1 cellular context compared by ENCODE assay signal in the genomic region with DNA sequence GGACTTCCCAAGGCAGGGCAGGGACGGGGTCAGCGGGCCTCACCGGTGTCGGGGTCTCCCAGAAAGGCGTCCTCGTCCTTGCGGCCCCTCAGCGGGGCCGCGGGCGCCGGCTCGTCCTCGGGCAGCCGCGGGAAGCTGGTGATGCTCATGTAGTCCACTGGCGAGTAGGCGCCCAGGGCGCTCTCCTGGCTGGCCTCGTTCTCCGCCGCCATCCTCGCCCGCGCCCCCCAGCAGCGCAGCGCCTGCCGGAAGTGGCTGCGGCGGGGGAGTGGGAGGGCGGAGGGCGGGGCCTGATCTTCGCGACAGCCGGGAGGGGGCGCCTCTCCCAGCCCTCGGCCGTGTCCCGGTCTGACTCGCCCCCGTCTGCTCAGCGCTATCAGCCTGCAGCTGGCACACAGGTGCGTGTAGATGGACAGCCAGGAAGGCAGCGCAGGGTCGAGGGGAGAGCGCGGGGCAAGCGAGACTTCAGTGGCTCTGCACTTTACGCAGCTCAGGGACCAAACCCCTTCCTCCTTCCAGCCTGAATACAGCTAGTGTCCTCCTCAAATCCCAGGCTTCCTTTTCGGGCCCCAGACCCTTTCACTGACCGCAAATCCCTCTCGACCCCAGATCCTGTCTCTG.
TF ChIP-seq lines count a peak whose summit lies in the region.

A gene with protein sequence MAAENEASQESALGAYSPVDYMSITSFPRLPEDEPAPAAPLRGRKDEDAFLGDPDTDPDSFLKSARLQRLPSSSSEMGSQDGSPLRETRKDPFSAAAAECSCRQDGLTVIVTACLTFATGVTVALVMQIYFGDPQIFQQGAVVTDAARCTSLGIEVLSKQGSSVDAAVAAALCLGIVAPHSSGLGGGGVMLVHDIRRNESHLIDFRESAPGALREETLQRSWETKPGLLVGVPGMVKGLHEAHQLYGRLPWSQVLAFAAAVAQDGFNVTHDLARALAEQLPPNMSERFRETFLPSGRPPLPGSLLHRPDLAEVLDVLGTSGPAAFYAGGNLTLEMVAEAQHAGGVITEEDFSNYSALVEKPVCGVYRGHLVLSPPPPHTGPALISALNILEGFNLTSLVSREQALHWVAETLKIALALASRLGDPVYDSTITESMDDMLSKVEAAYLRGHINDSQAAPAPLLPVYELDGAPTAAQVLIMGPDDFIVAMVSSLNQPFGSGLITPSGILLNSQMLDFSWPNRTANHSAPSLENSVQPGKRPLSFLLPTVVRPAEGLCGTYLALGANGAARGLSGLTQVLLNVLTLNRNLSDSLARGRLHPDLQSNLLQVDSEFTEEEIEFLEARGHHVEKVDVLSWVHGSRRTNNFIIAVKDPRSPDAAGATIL (minus strand): TSS at position 253 of the 621 bp plus-strand sequence. CDS start 41 bp downstream, at position 212.

TF ChIP-seq in HepG2, 621 proteins besides CTCF, POLR2A, EP300 and RAD21 (continued from another document and continues in another):
- TF ChIP-seq, protein P1, sequence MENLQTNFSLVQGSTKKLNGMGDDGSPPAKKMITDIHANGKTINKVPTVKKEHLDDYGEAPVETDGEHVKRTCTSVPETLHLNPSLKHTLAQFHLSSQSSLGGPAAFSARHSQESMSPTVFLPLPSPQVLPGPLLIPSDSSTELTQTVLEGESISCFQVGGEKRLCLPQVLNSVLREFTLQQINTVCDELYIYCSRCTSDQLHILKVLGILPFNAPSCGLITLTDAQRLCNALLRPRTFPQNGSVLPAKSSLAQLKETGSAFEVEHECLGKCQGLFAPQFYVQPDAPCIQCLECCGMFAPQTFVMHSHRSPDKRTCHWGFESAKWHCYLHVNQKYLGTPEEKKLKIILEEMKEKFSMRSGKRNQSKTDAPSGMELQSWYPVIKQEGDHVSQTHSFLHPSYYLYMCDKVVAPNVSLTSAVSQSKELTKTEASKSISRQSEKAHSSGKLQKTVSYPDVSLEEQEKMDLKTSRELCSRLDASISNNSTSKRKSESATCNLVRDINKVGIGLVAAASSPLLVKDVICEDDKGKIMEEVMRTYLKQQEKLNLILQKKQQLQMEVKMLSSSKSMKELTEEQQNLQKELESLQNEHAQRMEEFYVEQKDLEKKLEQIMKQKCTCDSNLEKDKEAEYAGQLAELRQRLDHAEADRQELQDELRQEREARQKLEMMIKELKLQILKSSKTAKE (CRISPR knock-in tag; IDR thresholded peaks at IDR 0.05; ENCODE audit: borderline replicate concordance), result peak; percentile 89
- TF ChIP-seq, protein P2, sequence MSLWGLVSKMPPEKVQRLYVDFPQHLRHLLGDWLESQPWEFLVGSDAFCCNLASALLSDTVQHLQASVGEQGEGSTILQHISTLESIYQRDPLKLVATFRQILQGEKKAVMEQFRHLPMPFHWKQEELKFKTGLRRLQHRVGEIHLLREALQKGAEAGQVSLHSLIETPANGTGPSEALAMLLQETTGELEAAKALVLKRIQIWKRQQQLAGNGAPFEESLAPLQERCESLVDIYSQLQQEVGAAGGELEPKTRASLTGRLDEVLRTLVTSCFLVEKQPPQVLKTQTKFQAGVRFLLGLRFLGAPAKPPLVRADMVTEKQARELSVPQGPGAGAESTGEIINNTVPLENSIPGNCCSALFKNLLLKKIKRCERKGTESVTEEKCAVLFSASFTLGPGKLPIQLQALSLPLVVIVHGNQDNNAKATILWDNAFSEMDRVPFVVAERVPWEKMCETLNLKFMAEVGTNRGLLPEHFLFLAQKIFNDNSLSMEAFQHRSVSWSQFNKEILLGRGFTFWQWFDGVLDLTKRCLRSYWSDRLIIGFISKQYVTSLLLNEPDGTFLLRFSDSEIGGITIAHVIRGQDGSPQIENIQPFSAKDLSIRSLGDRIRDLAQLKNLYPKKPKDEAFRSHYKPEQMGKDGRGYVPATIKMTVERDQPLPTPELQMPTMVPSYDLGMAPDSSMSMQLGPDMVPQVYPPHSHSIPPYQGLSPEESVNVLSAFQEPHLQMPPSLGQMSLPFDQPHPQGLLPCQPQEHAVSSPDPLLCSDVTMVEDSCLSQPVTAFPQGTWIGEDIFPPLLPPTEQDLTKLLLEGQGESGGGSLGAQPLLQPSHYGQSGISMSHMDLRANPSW (CRISPR knock-in tag; IDR thresholded peaks at IDR 0.05; ENCODE audit: borderline replicate concordance), result no peak
- peak; percentile 62; the same call in 1 of the 2 replicates for TF ChIP-seq ZSCAN25 (CRISPR knock-in tag; IDR thresholded peaks at IDR 0.05)
- peak; percentile 94 for TF ChIP-seq SALL1 (CRISPR knock-in tag; IDR thresholded peaks at IDR 0.05)
- no peak for TF ChIP-seq TRIM24 (CRISPR knock-in tag; IDR thresholded peaks at IDR 0.05)
- TF ChIP-seq RFXAP (CRISPR knock-in tag; IDR thresholded peaks at IDR 0.05; ENCODE audit: borderline replicate concordance), result peak; percentile 62; the same call in 1 of the 2 replicates
- TF ChIP-seq ZNF788 (CRISPR knock-in tag; IDR thresholded peaks at IDR 0.05; ENCODE audit: borderline replicate concordance), result peak; percentile 99
- TF ChIP-seq ZNF550 (CRISPR knock-in tag; IDR thresholded peaks at IDR 0.05; ENCODE audit: borderline replicate concordance), result no peak; the same call in 1 of the 2 replicates
- TF ChIP-seq PTBP1 (IDR thresholded peaks at IDR 0.05; ENCODE audit: low read depth, low read length, poor library complexity, severe bottlenecking), result peak; percentile 65
- TF ChIP-seq CBX5 (CRISPR knock-in tag; IDR thresholded peaks at IDR 0.05; ENCODE audit: borderline replicate concordance), result peak; percentile 95
- no peak; the same call in 1 of the 2 replicates for TF ChIP-seq ELF4 (CRISPR knock-in tag; IDR thresholded peaks at IDR 0.05; ENCODE audit: borderline replicate concordance)
- peak; percentile 46; the same call in 1 of the 2 replicates for TF ChIP-seq ZNF510 (CRISPR knock-in tag; IDR thresholded peaks at IDR 0.05; ENCODE audit: low read depth)
- TF ChIP-seq ARHGAP35 (CRISPR knock-in tag; IDR thresholded peaks at IDR 0.05; ENCODE audit: borderline replicate concordance), result peak; percentile 97; the same call in 1 of the 2 replicates
- peak; percentile 85 for TF ChIP-seq RBFOX2 (IDR thresholded peaks at IDR 0.05; ENCODE audit: low read depth, low read length)
- TF ChIP-seq SRSF1 (optimal IDR thresholded peaks at IDR 0.05; ENCODE audit: low read depth, low read length), result peak; percentile 85
- peak; percentile 98 for TF ChIP-seq GABPB1 (CRISPR knock-in tag; IDR thresholded peaks at IDR 0.05)
- peak; percentile 70 for TF ChIP-seq MED8 (CRISPR knock-in tag; IDR thresholded peaks at IDR 0.05; ENCODE audit: insufficient replicate concordance)
- TF ChIP-seq PHF21A (CRISPR knock-in tag; IDR thresholded peaks at IDR 0.05), result peak; percentile 81; the same call in 1 of the 2 replicates
- peak; percentile 65; the same call in 1 of the 2 replicates for TF ChIP-seq ZNF607 (CRISPR knock-in tag; IDR thresholded peaks at IDR 0.05; ENCODE audit: borderline replicate concordance)
- no peak for TF ChIP-seq BRD4 (CRISPR knock-in tag; IDR thresholded peaks at IDR 0.05)
- peak; percentile 66; the same call in 1 of the 2 replicates for TF ChIP-seq MYNN (CRISPR knock-in tag; IDR thresholded peaks at IDR 0.05; ENCODE audit: low read depth)
- TF ChIP-seq NFKB2 (CRISPR knock-in tag; IDR thresholded peaks at IDR 0.05; ENCODE audit: borderline replicate concordance), result peak; percentile 88; the same call in 1 of the 2 replicates
- peak; percentile 28; the same call in 1 of the 2 replicates for TF ChIP-seq ZNF83 (CRISPR knock-in tag; IDR thresholded peaks at IDR 0.05; ENCODE audit: borderline replicate concordance)
- TF ChIP-seq SKI (IDR thresholded peaks at IDR 0.05; ENCODE audit: partially characterized antibody), result peak; percentile 79
- TF ChIP-seq, protein P3, sequence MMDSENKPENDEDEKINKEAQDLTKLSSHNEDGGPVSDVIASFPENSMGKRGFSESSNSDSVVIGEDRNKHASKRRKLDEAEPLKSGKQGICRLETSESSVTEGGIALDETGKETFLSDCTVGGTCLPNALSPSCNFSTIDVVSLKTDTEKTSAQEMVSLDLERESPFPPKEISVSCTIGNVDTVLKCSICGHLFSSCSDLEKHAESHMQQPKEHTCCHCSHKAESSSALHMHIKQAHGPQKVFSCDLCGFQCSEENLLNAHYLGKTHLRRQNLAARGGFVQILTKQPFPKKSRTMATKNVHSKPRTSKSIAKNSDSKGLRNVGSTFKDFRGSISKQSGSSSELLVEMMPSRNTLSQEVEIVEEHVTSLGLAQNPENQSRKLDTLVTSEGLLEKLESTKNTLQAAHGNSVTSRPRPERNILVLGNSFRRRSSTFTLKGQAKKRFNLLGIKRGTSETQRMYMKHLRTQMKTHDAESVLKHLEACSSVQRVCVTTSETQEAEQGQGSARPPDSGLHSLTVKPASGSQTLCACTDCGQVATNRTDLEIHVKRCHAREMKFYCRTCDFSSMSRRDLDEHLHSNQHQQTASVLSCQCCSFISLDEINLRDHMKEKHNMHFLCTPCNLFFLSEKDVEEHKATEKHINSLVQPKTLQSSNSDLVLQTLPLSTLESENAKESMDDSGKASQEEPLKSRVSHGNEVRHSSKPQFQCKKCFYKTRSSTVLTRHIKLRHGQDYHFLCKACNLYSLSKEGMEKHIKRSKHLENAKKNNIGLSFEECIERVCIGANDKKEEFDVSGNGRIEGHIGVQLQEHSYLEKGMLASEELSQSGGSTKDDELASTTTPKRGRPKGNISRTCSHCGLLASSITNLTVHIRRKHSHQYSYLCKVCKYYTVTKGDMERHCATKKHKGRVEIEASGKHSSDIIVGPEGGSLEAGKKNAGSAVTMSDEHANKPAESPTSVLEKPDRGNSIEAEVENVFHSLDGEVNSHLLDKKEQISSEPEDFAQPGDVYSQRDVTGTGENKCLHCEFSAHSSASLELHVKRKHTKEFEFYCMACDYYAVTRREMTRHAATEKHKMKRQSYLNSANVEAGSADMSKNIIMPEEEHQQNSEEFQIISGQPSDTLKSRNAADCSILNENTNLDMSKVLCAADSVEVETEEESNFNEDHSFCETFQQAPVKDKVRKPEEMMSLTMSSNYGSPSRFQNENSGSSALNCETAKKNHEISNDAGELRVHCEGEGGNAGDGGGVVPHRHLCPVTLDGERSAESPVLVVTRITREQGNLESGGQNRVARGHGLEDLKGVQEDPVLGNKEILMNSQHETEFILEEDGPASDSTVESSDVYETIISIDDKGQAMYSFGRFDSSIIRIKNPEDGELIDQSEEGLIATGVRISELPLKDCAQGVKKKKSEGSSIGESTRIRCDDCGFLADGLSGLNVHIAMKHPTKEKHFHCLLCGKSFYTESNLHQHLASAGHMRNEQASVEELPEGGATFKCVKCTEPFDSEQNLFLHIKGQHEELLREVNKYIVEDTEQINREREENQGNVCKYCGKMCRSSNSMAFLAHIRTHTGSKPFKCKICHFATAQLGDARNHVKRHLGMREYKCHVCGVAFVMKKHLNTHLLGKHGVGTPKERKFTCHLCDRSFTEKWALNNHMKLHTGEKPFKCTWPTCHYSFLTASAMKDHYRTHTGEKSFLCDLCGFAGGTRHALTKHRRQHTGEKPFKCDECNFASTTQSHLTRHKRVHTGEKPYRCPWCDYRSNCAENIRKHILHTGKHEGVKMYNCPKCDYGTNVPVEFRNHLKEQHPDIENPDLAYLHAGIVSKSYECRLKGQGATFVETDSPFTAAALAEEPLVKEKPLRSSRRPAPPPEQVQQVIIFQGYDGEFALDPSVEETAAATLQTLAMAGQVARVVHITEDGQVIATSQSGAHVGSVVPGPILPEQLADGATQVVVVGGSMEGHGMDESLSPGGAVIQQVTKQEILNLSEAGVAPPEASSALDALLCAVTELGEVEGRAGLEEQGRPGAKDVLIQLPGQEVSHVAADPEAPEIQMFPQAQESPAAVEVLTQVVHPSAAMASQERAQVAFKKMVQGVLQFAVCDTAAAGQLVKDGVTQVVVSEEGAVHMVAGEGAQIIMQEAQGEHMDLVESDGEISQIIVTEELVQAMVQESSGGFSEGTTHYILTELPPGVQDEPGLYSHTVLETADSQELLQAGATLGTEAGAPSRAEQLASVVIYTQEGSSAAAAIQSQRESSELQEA (CRISPR knock-in tag; IDR thresholded peaks at IDR 0.05; ENCODE audit: not compliant biosample characterization), result peak; percentile 87
- TF ChIP-seq, protein P4, sequence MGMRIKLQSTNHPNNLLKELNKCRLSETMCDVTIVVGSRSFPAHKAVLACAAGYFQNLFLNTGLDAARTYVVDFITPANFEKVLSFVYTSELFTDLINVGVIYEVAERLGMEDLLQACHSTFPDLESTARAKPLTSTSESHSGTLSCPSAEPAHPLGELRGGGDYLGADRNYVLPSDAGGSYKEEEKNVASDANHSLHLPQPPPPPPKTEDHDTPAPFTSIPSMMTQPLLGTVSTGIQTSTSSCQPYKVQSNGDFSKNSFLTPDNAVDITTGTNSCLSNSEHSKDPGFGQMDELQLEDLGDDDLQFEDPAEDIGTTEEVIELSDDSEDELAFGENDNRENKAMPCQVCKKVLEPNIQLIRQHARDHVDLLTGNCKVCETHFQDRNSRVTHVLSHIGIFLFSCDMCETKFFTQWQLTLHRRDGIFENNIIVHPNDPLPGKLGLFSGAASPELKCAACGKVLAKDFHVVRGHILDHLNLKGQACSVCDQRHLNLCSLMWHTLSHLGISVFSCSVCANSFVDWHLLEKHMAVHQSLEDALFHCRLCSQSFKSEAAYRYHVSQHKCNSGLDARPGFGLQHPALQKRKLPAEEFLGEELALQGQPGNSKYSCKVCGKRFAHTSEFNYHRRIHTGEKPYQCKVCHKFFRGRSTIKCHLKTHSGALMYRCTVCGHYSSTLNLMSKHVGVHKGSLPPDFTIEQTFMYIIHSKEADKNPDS (CRISPR knock-in tag; IDR thresholded peaks at IDR 0.05), result peak; percentile 94
- TF ChIP-seq ZIK1 (CRISPR knock-in tag; IDR thresholded peaks at IDR 0.05; ENCODE audit: borderline replicate concordance, low read depth), result peak; percentile 88
- TF ChIP-seq, protein P5, sequence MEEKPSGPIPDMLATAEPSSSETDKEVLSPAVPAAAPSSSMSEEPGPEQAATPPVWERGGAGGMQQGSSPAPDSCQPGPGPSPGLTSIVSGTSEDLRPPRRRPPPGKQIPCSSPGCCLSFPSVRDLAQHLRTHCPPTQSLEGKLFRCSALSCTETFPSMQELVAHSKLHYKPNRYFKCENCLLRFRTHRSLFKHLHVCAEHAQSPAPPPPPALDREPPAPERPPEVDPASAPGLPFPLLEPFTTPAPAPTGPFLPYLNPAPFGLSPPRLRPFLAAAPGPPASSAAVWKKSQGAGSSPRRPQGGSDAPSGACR (CRISPR knock-in tag; IDR thresholded peaks at IDR 0.05), result peak; percentile 99
- TF ChIP-seq TCF12 (IDR thresholded peaks at IDR 0.05), result no peak
- peak; percentile 88 for TF ChIP-seq TCF12 (CRISPR knock-in tag; IDR thresholded peaks at IDR 0.05)
- peak; percentile 50; the same call in 1 of the 2 replicates for TF ChIP-seq GFI1 (CRISPR knock-in tag; IDR thresholded peaks at IDR 0.05; ENCODE audit: borderline replicate concordance)
- TF ChIP-seq ZNF850 (CRISPR knock-in tag; conservative IDR thresholded peaks at IDR 0.05), result peak; percentile 55; the same call in 1 of the 2 replicates
- TF ChIP-seq BCL6 (CRISPR knock-in tag; IDR thresholded peaks at IDR 0.05), result peak; percentile 72
- TF ChIP-seq NFE2 (CRISPR knock-in tag; IDR thresholded peaks at IDR 0.05), result peak; percentile 20; the same call in 1 of the 2 replicates
- TF ChIP-seq ZFP36L2 (CRISPR knock-in tag; IDR thresholded peaks at IDR 0.05), result peak; percentile 73; the same call in 1 of the 2 replicates
- TF ChIP-seq FOSL2 (CRISPR knock-in tag; IDR thresholded peaks at IDR 0.05), result peak; percentile 70
- TF ChIP-seq, protein P6, sequence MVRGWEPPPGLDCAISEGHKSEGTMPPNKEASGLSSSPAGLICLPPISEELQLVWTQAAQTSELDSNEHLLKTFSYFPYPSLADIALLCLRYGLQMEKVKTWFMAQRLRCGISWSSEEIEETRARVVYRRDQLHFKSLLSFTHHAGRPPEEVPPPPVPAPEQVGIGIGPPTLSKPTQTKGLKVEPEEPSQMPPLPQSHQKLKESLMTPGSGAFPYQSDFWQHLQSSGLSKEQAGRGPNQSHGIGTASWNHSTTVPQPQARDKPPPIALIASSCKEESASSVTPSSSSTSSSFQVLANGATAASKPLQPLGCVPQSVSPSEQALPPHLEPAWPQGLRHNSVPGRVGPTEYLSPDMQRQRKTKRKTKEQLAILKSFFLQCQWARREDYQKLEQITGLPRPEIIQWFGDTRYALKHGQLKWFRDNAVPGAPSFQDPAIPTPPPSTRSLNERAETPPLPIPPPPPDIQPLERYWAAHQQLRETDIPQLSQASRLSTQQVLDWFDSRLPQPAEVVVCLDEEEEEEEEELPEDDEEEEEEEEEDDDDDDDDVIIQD (CRISPR knock-in tag; IDR thresholded peaks at IDR 0.05; ENCODE audit: low read depth), result peak; percentile 60; the same call in 1 of the 2 replicates
